Comparison of ENCODE assay signal across 8 cellular contexts in the genomic region with DNA sequence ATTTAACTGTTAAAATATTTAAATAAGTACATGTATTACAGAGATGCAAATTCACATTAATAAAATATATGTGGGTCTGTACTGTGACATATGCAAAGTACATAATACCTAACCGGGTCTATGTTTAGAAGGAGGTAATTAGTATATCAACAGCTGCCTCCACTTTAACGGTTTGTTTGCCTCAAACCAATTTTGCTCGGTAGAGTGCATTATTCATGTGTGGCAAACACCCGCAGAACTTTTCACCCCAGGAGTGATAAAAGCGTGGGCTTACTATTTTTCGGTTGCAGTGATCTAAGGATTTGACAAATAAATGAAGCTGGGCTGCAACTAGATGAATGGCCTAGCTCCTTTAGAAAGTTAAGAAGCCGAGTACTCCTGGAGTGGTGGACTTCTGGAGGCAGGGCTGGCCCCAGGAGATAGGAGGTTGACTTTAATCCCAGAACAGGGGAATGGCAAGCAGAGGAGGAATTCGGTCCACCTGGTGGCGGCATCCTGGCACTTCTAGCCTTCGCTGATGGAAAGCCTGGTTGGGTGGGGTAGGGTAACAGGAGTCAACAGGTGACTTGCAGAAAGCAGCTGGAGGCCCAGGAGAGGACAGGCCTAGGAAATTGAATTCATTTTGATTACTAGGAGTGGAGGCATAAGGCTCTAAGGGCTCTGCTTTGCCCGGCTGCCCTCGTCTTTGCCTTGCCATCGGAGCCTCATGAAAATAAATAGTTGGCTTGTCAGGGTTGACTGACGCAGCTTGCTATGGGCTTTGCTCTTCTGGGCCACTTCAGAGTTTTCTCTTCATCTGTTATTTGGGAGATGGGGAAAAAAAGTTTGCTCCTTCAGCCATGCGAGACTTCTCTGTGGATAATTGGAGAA. TPM values are rescaled to one million over a fixed set of nuclear protein-coding genes. Genes with fewer than 3 reads are reported as not detected.
DNase-seq lines count a peak whose midpoint lies in the region; ATAC-seq and TF ChIP-seq lines count a peak whose summit lies in the region.

No MANE protein-coding gene starts in this region.

- no peaks in the 10 kb centered on the region for H3K36me3 Mint-ChIP-seq in activated naive CD8-positive, alpha-beta T cell treated with anti-CD3 and anti-CD28 coated beads for 36 hours

- H3K27me3 ChIP-seq in left lung: no peaks in the 10 kb centered on the region

- H3K9me3 ChIP-seq in left lung: no peaks in the 10 kb centered on the region

- H3K4me3 Mint-ChIP-seq in activated naive CD8-positive, alpha-beta T cell treated with anti-CD3 and anti-CD28 coated beads for 36 hours: peak overlapping the region; percentile 45

- peaks cover 41 to 79% of the 10 kb centered on the region in 2 donors for H3K4me1 ChIP-seq in left lung

- intact Hi-C loops in left lung (cut with DNase I): loop anchor here in 1 of 2 donors (10.0 kb wide), 1 partner anchor 151 kb away; no protein-coding TSS in a partner anchor

- H3K27me3 Mint-ChIP-seq in activated naive CD8-positive, alpha-beta T cell treated with anti-CD3 and anti-CD28 coated beads for 36 hours: peaks cover 7% of the 10 kb centered on the region

- DNase-seq in 8988T: peak; percentile 21
- DNase-seq in NCI-H187 treated with DMSO at 0.1 percent for 48 hours (lab: John Stamatoyannopoulos, UW): peak; percentile 74
- DNase-seq in activated naive CD8-positive, alpha-beta T cell treated with anti-CD3 and anti-CD28 coated beads for 36 hours: no peak
- DNase-seq in left lung: peak in 1 of 2 donors; percentile 61
- no peak for DNase-seq in putamen (ENCODE audit: low spot score)

- no peaks in the 10 kb centered on the region for H3K36me3 ChIP-seq in left lung

- H3K4me1 Mint-ChIP-seq in activated naive CD8-positive, alpha-beta T cell treated with anti-CD3 and anti-CD28 coated beads for 36 hours: peaks cover 53% of the 10 kb centered on the region

- H3K27ac ChIP-seq in left lung: peak overlapping the region; percentile 19 to 98

- peak in 1 of 2 donors; percentile 30 for TF ChIP-seq CTCF in left lung (IDR thresholded peaks at IDR 0.05)

- H3K4me3 ChIP-seq in left lung: peak overlapping the region in 1 of 2 donors; percentile 81

- ATAC-seq in GM18861 (IDR thresholded peaks at IDR 0.05; ENCODE audit: unreplicated experiment): peak; percentile 37
- ATAC-seq in left lung: peak; percentile 42
- ATAC-seq in GM18870 (IDR thresholded peaks at IDR 0.05; ENCODE audit: unreplicated experiment): no peak
- ATAC-seq in GM21360 (IDR thresholded peaks at IDR 0.05; ENCODE audit: unreplicated experiment): no peak

- H3K27ac Mint-ChIP-seq in activated naive CD8-positive, alpha-beta T cell treated with anti-CD3 and anti-CD28 coated beads for 36 hours: no peak overlapping the region

- H3K9me3 Mint-ChIP-seq in activated naive CD8-positive, alpha-beta T cell treated with anti-CD3 and anti-CD28 coated beads for 36 hours: no peaks in the 10 kb centered on the region

RNA-seq across cellular contexts. Expression of gene SLCO3A1, which starts 2.4 kb away (rescaled TPM):
- total RNA-seq in activated naive CD8-positive, alpha-beta T cell treated with anti-CD3 and anti-CD28 coated beads for 36 hours: 1 to 10 TPM; 2.0 to 2.7 TPM
- 10 to 100 TPM; 48.4 to 49.0 TPM for total RNA-seq in left lung

Comparison
In these comparisons a context has a peak if more than half of its experiments do, and no peak if none do; other contexts are left out.
1. DNase-seq: peak in 8988T (single experiment) and NCI-H187 treated with DMSO at 0.1 percent for 48 hours (single experiment); none in activated naive CD8-positive, alpha-beta T cell treated with anti-CD3 and anti-CD28 coated beads for 36 hours (single experiment) and putamen (single experiment).
2. ATAC-seq: peak in GM18861 (single experiment) and left lung (single experiment); none in GM18870 (single experiment) and GM21360 (single experiment).
3. RNA of gene SLCO3A1, which starts 2.4 kb away (total RNA-seq): 48.4 to 49.0 TPM in left lung; 2.0 to 2.7 TPM in activated naive CD8-positive, alpha-beta T cell treated with anti-CD3 and anti-CD28 coated beads for 36 hours; every median in the first group is over 10 times any median in the second.